In the genomic region with DNA sequence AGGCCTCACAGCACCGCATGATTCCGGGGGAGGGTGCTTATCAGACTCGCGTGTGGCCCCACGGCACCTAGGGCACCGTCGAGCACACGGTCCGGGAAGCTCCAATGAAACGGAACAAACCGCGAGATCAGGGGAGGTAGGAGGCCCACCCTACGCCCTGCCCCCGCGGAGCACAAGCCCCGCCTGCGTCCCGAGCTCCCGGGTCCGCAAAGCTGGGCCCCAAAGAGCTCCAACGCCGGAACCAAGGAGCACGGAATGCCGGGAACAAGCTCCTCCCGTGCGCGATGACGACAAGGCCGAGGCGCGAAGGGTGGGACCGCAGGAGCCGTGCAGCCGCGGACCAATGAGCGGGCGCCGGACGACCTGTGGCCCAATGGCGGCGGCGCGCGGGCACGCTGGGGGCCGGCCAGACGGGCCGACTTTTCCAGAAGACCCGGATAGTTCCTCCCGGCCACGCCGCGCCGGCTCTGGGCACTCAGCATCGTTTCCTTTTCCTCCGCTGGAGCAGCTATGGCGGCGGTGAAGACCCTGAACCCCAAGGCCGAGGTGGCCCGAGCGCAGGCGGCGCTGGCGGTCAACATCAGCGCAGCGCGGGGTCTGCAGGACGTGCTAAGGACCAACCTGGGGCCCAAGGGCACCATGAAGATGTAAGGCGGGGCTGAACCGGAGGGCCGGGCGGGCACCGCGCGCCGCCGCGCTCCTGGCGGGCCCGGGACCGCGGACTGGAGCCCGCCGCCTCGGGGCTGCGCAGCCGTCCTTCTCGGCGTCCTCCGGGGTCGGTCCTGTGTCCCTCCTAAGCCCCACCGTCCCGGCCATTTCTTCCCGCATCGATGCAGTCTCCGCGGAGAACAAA, we compare ENCODE assay signal across 9 cellular contexts. TPM values are rescaled to one million over a fixed set of nuclear protein-coding genes. Genes with fewer than 3 reads are reported as not detected.
DNase-seq lines count a peak whose midpoint lies in the region; ATAC-seq, FAIRE-seq and TF ChIP-seq lines count a peak whose summit lies in the region.
"Had no signal": no experiment of that assay in that cellular context is flagged by ENCODE, and none has a peak within 500 bp of the region (broad histone marks: within the 10 kb centered on the region; RNA-seq: fewer than 3 reads in every experiment).

A gene with protein sequence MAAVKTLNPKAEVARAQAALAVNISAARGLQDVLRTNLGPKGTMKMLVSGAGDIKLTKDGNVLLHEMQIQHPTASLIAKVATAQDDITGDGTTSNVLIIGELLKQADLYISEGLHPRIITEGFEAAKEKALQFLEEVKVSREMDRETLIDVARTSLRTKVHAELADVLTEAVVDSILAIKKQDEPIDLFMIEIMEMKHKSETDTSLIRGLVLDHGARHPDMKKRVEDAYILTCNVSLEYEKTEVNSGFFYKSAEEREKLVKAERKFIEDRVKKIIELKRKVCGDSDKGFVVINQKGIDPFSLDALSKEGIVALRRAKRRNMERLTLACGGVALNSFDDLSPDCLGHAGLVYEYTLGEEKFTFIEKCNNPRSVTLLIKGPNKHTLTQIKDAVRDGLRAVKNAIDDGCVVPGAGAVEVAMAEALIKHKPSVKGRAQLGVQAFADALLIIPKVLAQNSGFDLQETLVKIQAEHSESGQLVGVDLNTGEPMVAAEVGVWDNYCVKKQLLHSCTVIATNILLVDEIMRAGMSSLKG (plus strand): TSS at position 427 of the 853 bp plus-strand sequence. CDS start 84 bp downstream, at position 511.
A gene (minus strand): TSS at position 106 of the 853 bp plus-strand sequence. CDS start 30,232 bp downstream, outside the sequence.

- H3K9ac ChIP-seq in keratinocyte (ENCODE audit: control insufficient read depth, extremely low read depth, insufficient read depth, low read length), result peak within 1 kb of the TSS; percentile 98

- no peaks in the 10 kb centered on the region for H4K20me1 ChIP-seq in keratinocyte (ENCODE audit: control insufficient read depth, extremely low read depth, insufficient read depth, low read length)

- peaks cover 9 to 12% of the 10 kb centered on the region in 2 experiments for H3K36me3 ChIP-seq in keratinocyte (ENCODE audit: control insufficient read depth in 2 of 2, extremely low read depth in 1 of 2, insufficient read depth in 2 of 2, low read length in 2 of 2)

- TF ChIP-seq CTCF in AG09319 (IDR thresholded peaks at IDR 0.05; ENCODE audit: low read depth, low read length) (no peak), keratinocyte (optimal IDR thresholded peaks at IDR 0.05 in 1 of 3, IDR thresholded peaks at IDR 0.05 in 1 of 3, conservative IDR thresholded peaks at IDR 0.05 in 1 of 3; ENCODE audit: extremely low read depth in 1 of 3, insufficient read depth in 2 of 3, low read length in 3 of 3) (no peak)

- H3K27me3 ChIP-seq in keratinocyte (ENCODE audit: control insufficient read depth, extremely low read depth, insufficient read depth, low read length), result no peaks in the 10 kb centered on the region

- peak within 1 kb of the TSS; percentile 92 for H3K4me2 ChIP-seq in keratinocyte (ENCODE audit: control insufficient read depth, extremely low read depth, insufficient read depth, low read depth, low read length)

- peaks cover 72% of the 10 kb centered on the region for H3K79me2 ChIP-seq in keratinocyte (ENCODE audit: control insufficient read depth, insufficient read depth, low read length)

- H3K27ac ChIP-seq in keratinocyte (ENCODE audit: control insufficient read depth, insufficient read depth, low read length), result peak within 1 kb of the TSS; percentile 84

- FAIRE-seq in keratinocyte (lab: Jason Lieb, UNC), result no peak
- FAIRE-seq: endometrium had no signal

- H3K4me3 ChIP-seq in keratinocyte (ENCODE audit: control insufficient read depth in 2 of 3, extremely low read depth in 1 of 3, insufficient read depth in 2 of 3, low read depth in 1 of 3, low read length in 3 of 3), result peak within 1 kb of the TSS; percentile 77 to 79 (median 77)

- peak; percentile 96 for ATAC-seq in GM19035 (IDR thresholded peaks at IDR 0.05; ENCODE audit: unreplicated experiment)
- peak; percentile 96 for ATAC-seq in HG03354 (IDR thresholded peaks at IDR 0.05; ENCODE audit: poor library complexity, severe bottlenecking, unreplicated experiment)
- ATAC-seq in activated CD4-positive, CD25-positive, alpha-beta regulatory T cell treated with anti-CD3 and anti-CD28 coated beads, Interleukin-2, amount 50 U/mL, for 24 hours, result peak; percentile 96 to 97

- peak; percentile 96 for DNase-seq in AG09319 (ENCODE audit: extremely low read depth, low read depth)
- DNase-seq in NCI-H446 treated with DMSO at 0.1 percent for 48 hours (lab: John Stamatoyannopoulos, UW), result peak; percentile 98
- DNase-seq in cerebellar cortex (ENCODE audit: low spot score), result peak; percentile 98
- peak; percentile 75 for DNase-seq in keratinocyte (ENCODE audit: low read depth, low spot score)
- DNase-seq in stimulated activated CD4-positive, alpha-beta T cell treated with anti-CD3 and anti-CD28 coated beads, Interleukin-15, amount 100 ng/mL, for 1 hour (ENCODE audit: low read depth in 1 of 2, low spot score in 1 of 2), result peak; percentile 76 to 87

- H3K4me1 ChIP-seq in keratinocyte (ENCODE audit: control insufficient read depth, extremely low read depth, insufficient read depth, low read length), result peaks cover 27% of the 10 kb centered on the region

- H3K9me3 ChIP-seq in keratinocyte (ENCODE audit: control insufficient read depth, low read depth, low read length), result no peaks in the 10 kb centered on the region

- dilution Hi-C loops in keratinocyte (cut with MboI; ENCODE audit: extremely low pct_ligation_motif_present, low sequenced_read_pairs), result no loop called here

- H2AFZ ChIP-seq in keratinocyte (ENCODE audit: control insufficient read depth, low read length), result peak within 1 kb of the TSS; percentile 84

- H3K9me1 ChIP-seq in keratinocyte (ENCODE audit: control insufficient read depth, extremely low read depth, insufficient read depth, low read length), result no peaks in the 10 kb centered on the region

RNA-seq across cellular contexts. Expression of the first gene that starts in this region (rescaled TPM):
- polyA plus RNA-seq in keratinocyte, result 237 to 403 TPM (median 316 TPM) in 3 replicates
- 244 TPM for polyA plus RNA-seq in keratinocyte (2011; ENCODE audit: low read depth)
- polyA plus RNA-seq in keratinocyte (2011; cell fraction: cytosol; rRNA removed), result 176 and 299 TPM in 2 replicates
- 173 and 266 TPM in 2 replicates for polyA plus RNA-seq in keratinocyte (2011; cell fraction: nucleus; rRNA removed)
- 191 and 202 TPM in 2 replicates for polyA plus RNA-seq in keratinocyte (2012; ENCODE audit: low replicate concordance)
- 23.8 to 258 TPM (median 169 TPM) in 3 replicates for polyA minus RNA-seq in keratinocyte
- 128 TPM for polyA minus RNA-seq in keratinocyte (2011; cell fraction: cytosol; rRNA and poly(A)+ RNA removed)
- 73.3 and 98.9 TPM in 2 replicates for polyA minus RNA-seq in keratinocyte (2011; cell fraction: nucleus; rRNA and poly(A)+ RNA removed)

RNA-seq across cellular contexts. Expression of the second gene that starts in this region (rescaled TPM):
- 16.6 to 28.1 TPM (median 21.6 TPM) in 3 replicates for polyA plus RNA-seq in keratinocyte
- polyA plus RNA-seq in keratinocyte (2011; ENCODE audit: low read depth), result 8.7 TPM
- polyA plus RNA-seq in keratinocyte (2011; cell fraction: cytosol; rRNA removed), result 20.8 and 26.4 TPM in 2 replicates
- 16.1 and 16.9 TPM in 2 replicates for polyA plus RNA-seq in keratinocyte (2011; cell fraction: nucleus; rRNA removed)
- 12.4 and 19.1 TPM in 2 replicates for polyA plus RNA-seq in keratinocyte (2012; ENCODE audit: low replicate concordance)
- 18.4 to 28.7 TPM (median 28.0 TPM) in 3 replicates for polyA minus RNA-seq in keratinocyte
- 27.6 TPM for polyA minus RNA-seq in keratinocyte (2011; cell fraction: cytosol; rRNA and poly(A)+ RNA removed)
- 9.1 and 9.4 TPM in 2 replicates for polyA minus RNA-seq in keratinocyte (2011; cell fraction: nucleus; rRNA and poly(A)+ RNA removed)

Comparison
In these comparisons a context has a peak if more than half of its experiments do, and no peak if none do; other contexts are left out.
1. Peak in every context shown above with its lines: DNase-seq, ATAC-seq, H3K4me3 ChIP-seq and H3K27ac ChIP-seq.